ENCODE assay signal across 21 cellular contexts in the genomic region with DNA sequence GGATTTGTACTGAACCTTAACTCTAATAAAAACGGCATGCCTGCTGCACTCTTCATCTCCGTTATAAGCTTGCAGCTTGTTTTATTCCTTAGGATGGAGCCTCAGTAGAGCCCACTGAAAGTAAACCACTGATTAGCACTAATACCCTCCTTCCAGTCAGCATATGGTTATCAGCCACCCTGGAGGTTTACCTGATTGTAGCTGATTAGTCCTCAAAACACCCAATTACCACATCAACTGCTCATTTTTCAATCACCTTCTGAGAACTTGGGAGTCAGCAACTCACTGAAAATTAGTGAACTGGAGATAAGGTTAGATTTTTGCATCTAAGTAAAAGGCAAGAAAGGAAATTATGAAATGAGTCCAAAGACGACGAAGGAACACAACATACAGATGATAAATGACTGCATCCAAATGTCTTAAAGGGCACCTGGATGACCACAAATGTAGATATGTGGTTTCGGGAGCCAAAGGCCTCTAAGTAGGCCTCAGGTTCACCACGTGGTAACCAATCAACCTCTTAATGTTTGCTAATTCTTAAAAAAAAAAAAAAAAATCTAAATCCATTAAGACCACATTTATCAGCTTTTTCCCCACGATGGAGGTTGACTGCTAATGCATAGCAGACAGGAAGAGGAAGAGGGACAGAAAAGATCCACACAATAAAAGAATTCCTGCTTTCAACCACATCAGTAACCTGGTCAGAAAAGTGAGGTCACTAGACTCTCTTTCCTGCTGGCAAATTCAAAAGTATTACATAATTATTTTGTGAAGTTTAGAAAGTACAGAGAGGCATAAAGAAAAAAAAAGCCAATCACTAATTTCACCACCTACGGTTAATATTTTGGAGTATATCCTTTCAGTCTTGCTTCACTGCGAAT. TPM values are rescaled to one million over a fixed set of nuclear protein-coding genes. Genes with fewer than 3 reads are reported as not detected.
DNase-seq lines count a peak whose midpoint lies in the region; ATAC-seq and TF ChIP-seq lines count a peak whose summit lies in the region.
"Had no signal": no experiment of that assay in that cellular context is flagged by ENCODE, and none has a peak within 500 bp of the region (broad histone marks: within the 10 kb centered on the region; RNA-seq: fewer than 3 reads in every experiment).

No MANE protein-coding gene starts in this region.

- H3K4me1 Mint-ChIP-seq in activated naive CD8-positive, alpha-beta T cell treated with anti-CD3 and anti-CD28 coated beads for 36 hours: peaks cover 44% of the 10 kb centered on the region
- peaks cover 44% of the 10 kb centered on the region for H3K4me1 Mint-ChIP-seq in activated naive CD8-positive, alpha-beta T cell treated with anti-CD3 and anti-CD28 coated beads, Interleukin-2, amount 50 U/mL, for 24 hours
- H3K4me1 Mint-ChIP-seq in activated T-helper 2 cell treated with anti-CD3 and anti-CD28 coated beads, Interferon-gamma antibody, Interleukin-2, Interleukin-4, amounts not matched to agents 10 μg/mL and 5 μg/mL and 100 μg/mL, durations not matched to agents 14 hours and 24 hours and 36 hours (ENCODE audit: low read depth): peaks cover 76% of the 10 kb centered on the region
- peaks cover 36% of the 10 kb centered on the region for H3K4me1 Mint-ChIP-seq in nephron progenitor cell

- peak overlapping the region; percentile 84 to 88 for H3K27ac ChIP-seq in thoracic aorta
- H3K27ac ChIP-seq: A549 had no signal

- H3K9me3 ChIP-seq in thoracic aorta: no peaks in the 10 kb centered on the region
- H3K9me3 ChIP-seq: A549, Caco-2, upper lobe of left lung had no signal

- peak overlapping the region; percentile 6 for H3K4me3 ChIP-seq in thoracic aorta
- H3K4me3 ChIP-seq: A549, lung, upper lobe of left lung had no signal

- ATAC-seq in activated naive CD8-positive, alpha-beta T cell treated with anti-CD3 and anti-CD28 coated beads, Interleukin-2, amount 50 U/mL, for 24 hours: no peak
- ATAC-seq in thoracic aorta (ENCODE audit: insufficient number of reproducible peaks, low FRiP score, low read depth) (no peak), GM21515 (IDR thresholded peaks at IDR 0.05; ENCODE audit: unreplicated experiment) (no peak)
- ATAC-seq: A549; activated CD4-positive, CD25-positive, alpha-beta regulatory T cell treated with anti-CD3 and anti-CD28 coated beads, Interleukin-2, amount 50 U/mL, for 24 hours; Right ventricle myocardium inferior had no signal

- peaks cover 78 to 85% of the 10 kb centered on the region in 2 donors for H3K4me1 ChIP-seq in thoracic aorta (ENCODE audit: control insufficient read depth in 1 of 2, low read depth in 2 of 2)

- no peak overlapping the region for H3K4me3 Mint-ChIP-seq in activated naive CD8-positive, alpha-beta T cell treated with anti-CD3 and anti-CD28 coated beads for 36 hours
- no peak overlapping the region for H3K4me3 Mint-ChIP-seq in activated naive CD8-positive, alpha-beta T cell treated with anti-CD3 and anti-CD28 coated beads, Interleukin-2, amount 50 U/mL, for 24 hours
- no peak overlapping the region for H3K4me3 Mint-ChIP-seq in activated T-helper 2 cell treated with anti-CD3 and anti-CD28 coated beads, Interferon-gamma antibody, Interleukin-2, Interleukin-4, amounts not matched to agents 10 μg/mL and 5 μg/mL and 100 μg/mL, durations not matched to agents 14 hours and 24 hours and 36 hours (ENCODE audit: low read depth)
- no peak overlapping the region for H3K4me3 Mint-ChIP-seq in nephron progenitor cell
- H3K4me3 Mint-ChIP-seq: activated naive CD4-positive, alpha-beta T cell treated with anti-CD3 and anti-CD28 coated beads for 36 hours; endodermal cell; H9; T-helper 1 cell treated with Interleukin-12 subunit alpha and Interleukin-12 subunit beta and Interleukin-4 antibody, amounts not matched to agents 30 μg/mL and 1 μg/mL, for 36 hours had no signal

- no peaks in the 10 kb centered on the region for H3K27me3 ChIP-seq in thoracic aorta (replicated peaks; ENCODE audit: insufficient read depth)
- H3K27me3 ChIP-seq: upper lobe of left lung had no signal

- no peaks in the 10 kb centered on the region for H3K36me3 ChIP-seq in thoracic aorta
- H3K36me3 ChIP-seq: upper lobe of left lung had no signal

- H3K27ac Mint-ChIP-seq in activated naive CD8-positive, alpha-beta T cell treated with anti-CD3 and anti-CD28 coated beads for 36 hours: peak overlapping the region; percentile 54
- H3K27ac Mint-ChIP-seq in activated naive CD8-positive, alpha-beta T cell treated with anti-CD3 and anti-CD28 coated beads, Interleukin-2, amount 50 U/mL, for 24 hours: no peak overlapping the region
- H3K27ac Mint-ChIP-seq in activated T-helper 2 cell treated with anti-CD3 and anti-CD28 coated beads, Interferon-gamma antibody, Interleukin-2, Interleukin-4, amounts not matched to agents 10 μg/mL and 5 μg/mL and 100 μg/mL, durations not matched to agents 14 hours and 24 hours and 36 hours: peak overlapping the region; percentile 13
- no peak overlapping the region for H3K27ac Mint-ChIP-seq in nephron progenitor cell
- H3K27ac Mint-ChIP-seq: activated naive CD4-positive, alpha-beta T cell treated with anti-CD3 and anti-CD28 coated beads for 36 hours; endodermal cell; H9 had no signal

- H3K9me3 Mint-ChIP-seq in activated naive CD8-positive, alpha-beta T cell treated with anti-CD3 and anti-CD28 coated beads for 36 hours: no peaks in the 10 kb centered on the region
- no peaks in the 10 kb centered on the region for H3K9me3 Mint-ChIP-seq in activated naive CD8-positive, alpha-beta T cell treated with anti-CD3 and anti-CD28 coated beads, Interleukin-2, amount 50 U/mL, for 24 hours
- H3K9me3 Mint-ChIP-seq in activated T-helper 2 cell treated with anti-CD3 and anti-CD28 coated beads, Interferon-gamma antibody, Interleukin-2, Interleukin-4, amounts not matched to agents 10 μg/mL and 5 μg/mL and 100 μg/mL, durations not matched to agents 14 hours and 24 hours and 36 hours: no peaks in the 10 kb centered on the region
- H3K9me3 Mint-ChIP-seq in nephron progenitor cell: no peaks in the 10 kb centered on the region
- H3K9me3 Mint-ChIP-seq: activated naive CD4-positive, alpha-beta T cell treated with anti-CD3 and anti-CD28 coated beads for 36 hours; endodermal cell; H9; T-helper 1 cell treated with Interleukin-12 subunit alpha and Interleukin-12 subunit beta and Interleukin-4 antibody, amounts not matched to agents 30 μg/mL and 1 μg/mL, for 36 hours had no signal

- TF ChIP-seq CTCF in thoracic aorta (IDR thresholded peaks at IDR 0.05) (no peak), nephron progenitor cell (IDR thresholded peaks at IDR 0.05) (no peak)

- peaks cover 14% of the 10 kb centered on the region for H3K36me3 Mint-ChIP-seq in activated naive CD8-positive, alpha-beta T cell treated with anti-CD3 and anti-CD28 coated beads for 36 hours
- peaks cover 12% of the 10 kb centered on the region for H3K36me3 Mint-ChIP-seq in activated naive CD8-positive, alpha-beta T cell treated with anti-CD3 and anti-CD28 coated beads, Interleukin-2, amount 50 U/mL, for 24 hours (ENCODE audit: low read depth)
- H3K36me3 Mint-ChIP-seq in activated T-helper 2 cell treated with anti-CD3 and anti-CD28 coated beads, Interferon-gamma antibody, Interleukin-2, Interleukin-4, amounts not matched to agents 10 μg/mL and 5 μg/mL and 100 μg/mL, durations not matched to agents 14 hours and 24 hours and 36 hours (ENCODE audit: low read depth): peaks cover 40% of the 10 kb centered on the region
- peaks cover 16% of the 10 kb centered on the region for H3K36me3 Mint-ChIP-seq in nephron progenitor cell (ENCODE audit: low read depth)

- intact Hi-C loops in activated T-helper 2 cell treated with anti-CD3 and anti-CD28 coated beads, Interferon-gamma antibody, Interleukin-2, Interleukin-4, amounts not matched to agents 10 μg/mL and 5 μg/mL and 100 μg/mL, durations not matched to agents 14 hours and 24 hours and 36 hours (cut with micrococcal nuclease): no loop called here

- no peaks in the 10 kb centered on the region for H3K27me3 Mint-ChIP-seq in activated naive CD8-positive, alpha-beta T cell treated with anti-CD3 and anti-CD28 coated beads for 36 hours
- H3K27me3 Mint-ChIP-seq in activated naive CD8-positive, alpha-beta T cell treated with anti-CD3 and anti-CD28 coated beads, Interleukin-2, amount 50 U/mL, for 24 hours: no peaks in the 10 kb centered on the region
- no peaks in the 10 kb centered on the region for H3K27me3 Mint-ChIP-seq in activated T-helper 2 cell treated with anti-CD3 and anti-CD28 coated beads, Interferon-gamma antibody, Interleukin-2, Interleukin-4, amounts not matched to agents 10 μg/mL and 5 μg/mL and 100 μg/mL, durations not matched to agents 14 hours and 24 hours and 36 hours (ENCODE audit: low read depth)
- no peaks in the 10 kb centered on the region for H3K27me3 Mint-ChIP-seq in nephron progenitor cell (ENCODE audit: low read depth, poor library complexity)

- DNase-seq in activated naive CD8-positive, alpha-beta T cell treated with anti-CD3 and anti-CD28 coated beads for 36 hours: no peak
- DNase-seq in activated naive CD8-positive, alpha-beta T cell treated with anti-CD3 and anti-CD28 coated beads, Interleukin-2, amount 50 U/mL, for 24 hours: no peak
- no peak for DNase-seq in activated T-helper 2 cell treated with anti-CD3 and anti-CD28 coated beads, Interferon-gamma antibody, Interleukin-2, Interleukin-4, amounts not matched to agents 10 μg/mL and 5 μg/mL and 100 μg/mL, durations not matched to agents 14 hours and 24 hours and 36 hours (ENCODE audit: low spot score)
- DNase-seq in kidney tubule cell (ENCODE audit: low spot score) (peak; percentile 16), thoracic aorta (ENCODE audit: low spot score) (no peak), mucosa of gallbladder (ENCODE audit: low spot score) (no peak), nephron progenitor cell (no peak)
- DNase-seq: activated naive CD4-positive, alpha-beta T cell treated with anti-CD3 and anti-CD28 coated beads for 36 hours; Caco-2; endodermal cell; foreskin melanocyte; H9; MM.1S; stimulated activated CD4-positive, alpha-beta T cell treated with anti-CD3 and anti-CD28 coated beads, Interleukin-4, amount 100 ng/mL, for 24 hours; upper lobe of left lung had no signal

RNA-seq across cellular contexts. Expression of a gene that starts 28.0 kb away (rescaled TPM):
- 1 to 10 TPM; 7.7 to 8.2 TPM for total RNA-seq in activated naive CD8-positive, alpha-beta T cell treated with anti-CD3 and anti-CD28 coated beads for 36 hours
- 17.4 and 19.2 TPM in 2 replicates for total RNA-seq in activated T-helper 2 cell treated with anti-CD3 and anti-CD28 coated beads, Interferon-gamma antibody, Interleukin-2, Interleukin-4, amounts not matched to agents 10 μg/mL and 5 μg/mL and 100 μg/mL, durations not matched to agents 14 hours and 24 hours and 36 hours
- total RNA-seq in thoracic aorta: 10 to 100 TPM; 25.3 to 28.0 TPM
- 22.2 TPM for total RNA-seq in mucosa of gallbladder

RNA-seq across cellular contexts. Expression of a gene that starts 28.4 kb away (rescaled TPM):
- total RNA-seq in activated naive CD8-positive, alpha-beta T cell treated with anti-CD3 and anti-CD28 coated beads for 36 hours: 10 to 100 TPM; 22.8 to 25.0 TPM
- 30.5 and 34.7 TPM in 2 replicates for total RNA-seq in activated T-helper 2 cell treated with anti-CD3 and anti-CD28 coated beads, Interferon-gamma antibody, Interleukin-2, Interleukin-4, amounts not matched to agents 10 μg/mL and 5 μg/mL and 100 μg/mL, durations not matched to agents 14 hours and 24 hours and 36 hours
- 10 to 100 TPM; 18.7 to 34.9 TPM for total RNA-seq in thoracic aorta
- total RNA-seq in mucosa of gallbladder: 28.6 TPM

Comparison
In these comparisons a context has a peak if more than half of its experiments do, and no peak if none do; other contexts are left out.
1. H3K27ac Mint-ChIP-seq: peak in activated naive CD8-positive, alpha-beta T cell treated with anti-CD3 and anti-CD28 coated beads for 36 hours (single experiment) and activated T-helper 2 cell treated with anti-CD3 and anti-CD28 coated beads, Interferon-gamma antibody, Interleukin-2, Interleukin-4, amounts not matched to agents 10 μg/mL and 5 μg/mL and 100 μg/mL, durations not matched to agents 14 hours and 24 hours and 36 hours (single experiment); none in activated naive CD8-positive, alpha-beta T cell treated with anti-CD3 and anti-CD28 coated beads, Interleukin-2, amount 50 U/mL, for 24 hours (single experiment) and nephron progenitor cell (single experiment).